ENCODE assay signal across 8 cellular contexts in the genomic region with DNA sequence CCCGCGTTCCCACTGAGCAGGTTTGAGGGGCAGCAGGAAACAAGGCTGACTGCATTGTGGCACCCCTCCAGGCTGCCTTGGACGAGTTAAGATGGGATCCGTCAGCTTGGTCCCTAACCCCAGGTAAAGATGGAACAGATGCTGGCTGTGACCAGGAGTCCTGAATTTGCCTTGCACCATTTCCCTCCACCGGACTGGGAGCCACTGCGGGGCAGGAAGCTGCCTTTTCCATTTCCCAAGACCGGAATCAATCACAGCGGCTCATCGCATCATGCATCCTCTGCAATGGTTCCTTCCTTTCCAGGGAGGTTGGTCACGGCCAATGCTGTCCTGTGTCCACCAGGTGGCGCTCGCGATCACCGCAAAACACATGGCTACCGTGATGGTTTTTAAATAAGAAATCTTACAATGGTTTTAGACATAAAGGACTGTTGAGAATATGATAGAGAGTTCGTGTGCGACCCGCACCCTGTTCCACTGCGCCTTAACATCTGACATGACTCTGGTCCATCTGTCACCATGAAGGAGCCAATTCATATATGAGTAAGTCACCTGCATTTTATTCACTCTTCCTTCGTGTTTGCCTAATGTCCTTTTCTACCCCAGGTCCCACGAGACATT. TPM values are rescaled to one million over a fixed set of nuclear protein-coding genes. Genes with fewer than 3 reads are reported as not detected.
DNase-seq lines count a peak whose midpoint lies in the region; ATAC-seq and TF ChIP-seq lines count a peak whose summit lies in the region.

No MANE protein-coding gene starts in this region.

- ATAC-seq in left ventricle myocardium superior (peak; percentile 80), HG02981 (IDR thresholded peaks at IDR 0.05; ENCODE audit: unreplicated experiment) (no peak), GM21717 (IDR thresholded peaks at IDR 0.05; ENCODE audit: unreplicated experiment) (no peak)

- H3K4me3 ChIP-seq in GM12875 (ENCODE audit: low read depth, low read length) = no peak overlapping the region

- TF ChIP-seq CTCF in GM12875 (IDR thresholded peaks at IDR 0.05; ENCODE audit: borderline replicate concordance, insufficient read depth, low read depth, low read length) = peak; percentile 87

- no peaks in the 10 kb centered on the region for H3K27me3 Mint-ChIP-seq in T-helper 2 cell treated with Interferon-gamma antibody and Interleukin-4, amounts not matched to agents 5 μg/mL and 100 μg/mL, for 36 hours (ENCODE audit: low read depth)

- H3K4me3 Mint-ChIP-seq in T-helper 2 cell treated with Interferon-gamma antibody and Interleukin-4, amounts not matched to agents 5 μg/mL and 100 μg/mL, for 36 hours = peak overlapping the region; percentile 57

- peak overlapping the region; percentile 83 for H3K27ac Mint-ChIP-seq in T-helper 2 cell treated with Interferon-gamma antibody and Interleukin-4, amounts not matched to agents 5 μg/mL and 100 μg/mL, for 36 hours

- H3K9me3 Mint-ChIP-seq in T-helper 2 cell treated with Interferon-gamma antibody and Interleukin-4, amounts not matched to agents 5 μg/mL and 100 μg/mL, for 36 hours = no peaks in the 10 kb centered on the region

- DNase-seq in NCI-H1694 treated with DMSO at 0.1 percent for 48 hours (lab: John Stamatoyannopoulos, UW) (peak; percentile 59), amniotic epithelial cell (ENCODE audit: low read depth) (peak; percentile 79), left ventricle myocardium superior (peak; percentile 89), renal cortical epithelial cell (ENCODE audit: low read depth) (peak; percentile 71)
- peak; percentile 76 for DNase-seq in T-helper 2 cell treated with Interferon-gamma antibody and Interleukin-4, amounts not matched to agents 5 μg/mL and 100 μg/mL, for 36 hours (ENCODE audit: low spot score)

- intact Hi-C loops in left ventricle myocardium superior (cut with micrococcal nuclease) = loop anchor here (5.0 to 10.0 kb wide), 2 partner anchors 111 to 214 kb away; no protein-coding TSS in a partner anchor

- H3K4me1 Mint-ChIP-seq in T-helper 2 cell treated with Interferon-gamma antibody and Interleukin-4, amounts not matched to agents 5 μg/mL and 100 μg/mL, for 36 hours (ENCODE audit: low read depth) = peaks cover 70% of the 10 kb centered on the region

- H3K36me3 Mint-ChIP-seq in T-helper 2 cell treated with Interferon-gamma antibody and Interleukin-4, amounts not matched to agents 5 μg/mL and 100 μg/mL, for 36 hours (ENCODE audit: low read depth) = peaks cover 36% of the 10 kb centered on the region

RNA-seq across cellular contexts. Expression of a gene that starts 6.8 kb away (rescaled TPM):
- total RNA-seq in left ventricle myocardium superior = 4.4 TPM
- total RNA-seq in renal cortical epithelial cell = 29.7 and 34.2 TPM in 2 replicates
